13 cellular contexts compared by ENCODE assay signal in the genomic region with DNA sequence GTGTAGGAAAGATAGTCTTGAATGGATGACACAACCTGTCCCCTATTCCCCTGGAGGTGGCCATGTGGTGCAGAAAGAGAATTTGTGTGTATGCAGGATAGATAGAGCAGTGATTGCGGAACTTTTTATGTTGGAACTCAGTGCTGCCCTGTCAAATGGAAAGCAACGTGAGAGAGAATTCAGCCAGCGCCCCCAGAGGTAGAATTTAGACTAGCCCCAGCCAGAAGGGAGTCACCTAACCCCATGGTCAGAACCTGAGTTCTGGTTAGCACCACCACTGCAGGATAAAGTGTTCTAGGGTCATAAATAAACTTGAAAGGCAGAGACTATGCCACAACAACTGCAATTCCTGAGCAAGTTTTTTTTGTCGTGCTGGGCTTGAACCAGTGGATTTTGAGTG.
A peak's percentile ranks its signal among the peaks of the same experiment; 100 is the strongest.
DNase-seq lines count a peak whose midpoint lies in the region; ATAC-seq, FAIRE-seq and TF ChIP-seq lines count a peak whose summit lies in the region.
"Had no signal": no experiment of that assay in that cellular context is flagged by ENCODE, and none has a peak within 500 bp of the region (broad histone marks: within the 10 kb centered on the region; RNA-seq: fewer than 3 reads in every experiment).

No MANE protein-coding gene starts in this region.

- H3K36me3 ChIP-seq in HCT116 (ENCODE audit: control insufficient read depth in 1 of 2, insufficient read depth in 2 of 2, low read length in 2 of 2) (no peaks in the 10 kb centered on the region), Panc1 (ENCODE audit: control insufficient read depth, insufficient read depth, low read length) (no peaks in the 10 kb centered on the region; the same call in 1 of the 2 replicates), kidney epithelial cell (ENCODE audit: control insufficient read depth, insufficient read depth, low read length) (no peaks in the 10 kb centered on the region)
- H3K36me3 ChIP-seq: neutrophil, WERI-Rb-1 had no signal

- H3K9me3 ChIP-seq in HCT116 (ENCODE audit: control insufficient read depth in 1 of 2, insufficient read depth in 1 of 2, low read depth in 1 of 2, low read length in 2 of 2) (no peaks in the 10 kb centered on the region), Panc1 (ENCODE audit: control insufficient read depth, insufficient read depth, low read depth, low read length) (no peaks in the 10 kb centered on the region)
- H3K9me3 ChIP-seq: neutrophil had no signal

- no peaks in the 10 kb centered on the region for H4K20me1 ChIP-seq in HCT116 (ENCODE audit: insufficient read depth)

- ATAC-seq in HCT116 (peak; percentile 70), Panc1 (no peak)

- H3K27me3 ChIP-seq in HCT116 (ENCODE audit: insufficient read depth, low read length): no peaks in the 10 kb centered on the region
- H3K27me3 ChIP-seq in Panc1 (ENCODE audit: control insufficient read depth, insufficient read depth, low read length): no peaks in the 10 kb centered on the region
- H3K27me3 ChIP-seq in kidney epithelial cell (ENCODE audit: control insufficient read depth, insufficient read depth, low read length): no peaks in the 10 kb centered on the region
- H3K27me3 ChIP-seq: neutrophil had no signal

- no peak overlapping the region for H3K9ac ChIP-seq in HCT116 (ENCODE audit: low read length)

- CTCF ChIA-PET in HCT116 (lab: Charles Lee): no interaction called here
- CTCF ChIA-PET in Panc1 (lab: Charles Lee): no interaction called here

- POLR2A ChIA-PET in HCT116 (lab: Charles Lee): no interaction called here
- POLR2A ChIA-PET in Panc1 (lab: Charles Lee): no interaction called here

- H3K79me2 ChIP-seq in HCT116 (ENCODE audit: insufficient read depth, low read length): no peaks in the 10 kb centered on the region

- H3K27ac ChIP-seq in HCT116 (ENCODE audit: low read depth, low read length): no peak overlapping the region
- H3K27ac ChIP-seq in Panc1 (ENCODE audit: low read length): no peak overlapping the region
- H3K27ac ChIP-seq: neutrophil, SK-N-MC, WERI-Rb-1 had no signal

- H3K4me1 ChIP-seq in HCT116 (ENCODE audit: control insufficient read depth in 1 of 2, insufficient read depth in 2 of 2, low read length in 2 of 2) (no peaks in the 10 kb centered on the region), Panc1 (ENCODE audit: control insufficient read depth, insufficient read depth, low read length) (no peaks in the 10 kb centered on the region)

- no peak for TF ChIP-seq RAD21 in HCT116 (IDR thresholded peaks at IDR 0.05; ENCODE audit: low read depth)

- TF ChIP-seq CTCF in HCT116 (IDR thresholded peaks at IDR 0.05 in 2 of 3, conservative IDR thresholded peaks at IDR 0.05 in 1 of 3; ENCODE audit: borderline replicate concordance in 1 of 3, insufficient read depth in 1 of 3, low read depth in 2 of 3, low read length in 2 of 3) (peak in 2 of 3 experiments; percentile 29 to 34; a peak in 3 of 6 replicates), Panc1 (IDR thresholded peaks at IDR 0.05) (peak; percentile 58), kidney epithelial cell (IDR thresholded peaks at IDR 0.05; ENCODE audit: insufficient read depth, low read length, poor library complexity, severe bottlenecking) (peak; percentile 19)

- TF ChIP-seq POLR2A in GM12892 (IDR thresholded peaks at IDR 0.05; ENCODE audit: low read depth, low read length) (no peak), HCT116 (IDR thresholded peaks at IDR 0.05; ENCODE audit: borderline replicate concordance, extremely low read depth, insufficient read depth, insufficient read length) (no peak)

- RAD21 ChIA-PET in HCT116 (lab: Charles Lee; ENCODE audit: low non-redundant PET in 1 of 2, low total read pairs in 2 of 2, uncharacterized antibody in 2 of 2, unreplicated experiment in 2 of 2): no interaction called here

- H2AFZ ChIP-seq in HCT116 (ENCODE audit: low read depth, low read length, poor library complexity, severe bottlenecking): no peak overlapping the region

- BruUV-seq in HCT116 (replicated peaks; lab: Mats Ljungman, UMichigan) (no TSS peak), Panc1 (replicated peaks; lab: Mats Ljungman, UMichigan) (no TSS peak)

- no peaks in the 10 kb centered on the region for H3K9me2 ChIP-seq in HCT116 (ENCODE audit: insufficient read depth)

- peak; percentile 5 for FAIRE-seq in GM12892 (lab: Jason Lieb, UNC)

- DNase-seq in GM12892 (ENCODE audit: insufficient read length): no peak
- DNase-seq in HCT116 (ENCODE audit: low read depth, low spot score): no peak
- no peak for DNase-seq in Panc1 (ENCODE audit: low read depth, low spot score)
- no peak for DNase-seq in kidney epithelial cell (ENCODE audit: low read depth)
- no peak for DNase-seq in SK-N-DZ (ENCODE audit: low spot score)
- no peak for DNase-seq in SIG-M5 (lab: John Stamatoyannopoulos, UW)
- DNase-seq in ureter (ENCODE audit: low spot score): no peak
- DNase-seq: activated CD8-positive, alpha-beta memory T cell treated with anti-CD3 and anti-CD28 coated beads, Interleukin-2, amount 50 U/mL, for 4 hours; KBM-7; NCI-H1694 treated with DMSO at 0.1 percent for 48 hours; WERI-Rb-1 had no signal

- H3K4me3 ChIP-seq in HCT116 (replicated peaks in 1 of 2; ENCODE audit: low read depth in 1 of 2, low read length in 2 of 2) (no peak overlapping the region), Panc1 (ENCODE audit: low read depth in 2 of 2, low read length in 2 of 2) (no peak overlapping the region), kidney epithelial cell (ENCODE audit: low read depth, low read length) (no peak overlapping the region)
- H3K4me3 ChIP-seq: SK-N-MC had no signal

- intact Hi-C loops in HCT116 (cut with micrococcal nuclease) (no loop called here), Panc1 (cut with micrococcal nuclease; ENCODE audit: unreplicated experiment) (no loop called here)

- H3K4me2 ChIP-seq in HCT116 (ENCODE audit: low read length): no peak overlapping the region

- in situ Hi-C loops in Panc1 (cut with HindIII; ENCODE audit: low pct_unique_long_range_greater_than_20kb, low sequenced_read_pairs): no loop called here

TF ChIP-seq in HCT116, 20 proteins besides CTCF, POLR2A, EP300 and RAD21:
- TF ChIP-seq, protein P1, sequence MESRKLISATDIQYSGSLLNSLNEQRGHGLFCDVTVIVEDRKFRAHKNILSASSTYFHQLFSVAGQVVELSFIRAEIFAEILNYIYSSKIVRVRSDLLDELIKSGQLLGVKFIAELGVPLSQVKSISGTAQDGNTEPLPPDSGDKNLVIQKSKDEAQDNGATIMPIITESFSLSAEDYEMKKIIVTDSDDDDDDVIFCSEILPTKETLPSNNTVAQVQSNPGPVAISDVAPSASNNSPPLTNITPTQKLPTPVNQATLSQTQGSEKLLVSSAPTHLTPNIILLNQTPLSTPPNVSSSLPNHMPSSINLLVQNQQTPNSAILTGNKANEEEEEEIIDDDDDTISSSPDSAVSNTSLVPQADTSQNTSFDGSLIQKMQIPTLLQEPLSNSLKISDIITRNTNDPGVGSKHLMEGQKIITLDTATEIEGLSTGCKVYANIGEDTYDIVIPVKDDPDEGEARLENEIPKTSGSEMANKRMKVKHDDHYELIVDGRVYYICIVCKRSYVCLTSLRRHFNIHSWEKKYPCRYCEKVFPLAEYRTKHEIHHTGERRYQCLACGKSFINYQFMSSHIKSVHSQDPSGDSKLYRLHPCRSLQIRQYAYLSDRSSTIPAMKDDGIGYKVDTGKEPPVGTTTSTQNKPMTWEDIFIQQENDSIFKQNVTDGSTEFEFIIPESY (IDR thresholded peaks at IDR 0.05; ENCODE audit: extremely low read depth, insufficient replicate concordance, low read length): no peak
- TF ChIP-seq TCF7L2 (IDR thresholded peaks at IDR 0.05; ENCODE audit: borderline replicate concordance, extremely low read depth, insufficient read depth, insufficient read length): no peak
- no peak for TF ChIP-seq SRF (IDR thresholded peaks at IDR 0.05; ENCODE audit: low read depth)
- TF ChIP-seq ELF1 (IDR thresholded peaks at IDR 0.05; ENCODE audit: borderline replicate concordance, low read depth): no peak
- no peak for TF ChIP-seq EGR1 (IDR thresholded peaks at IDR 0.05; ENCODE audit: low read depth)
- no peak for TF ChIP-seq SIN3A (IDR thresholded peaks at IDR 0.05; ENCODE audit: low read depth)
- TF ChIP-seq SP1 (IDR thresholded peaks at IDR 0.05; ENCODE audit: low read depth): no peak
- TF ChIP-seq, protein P2, sequence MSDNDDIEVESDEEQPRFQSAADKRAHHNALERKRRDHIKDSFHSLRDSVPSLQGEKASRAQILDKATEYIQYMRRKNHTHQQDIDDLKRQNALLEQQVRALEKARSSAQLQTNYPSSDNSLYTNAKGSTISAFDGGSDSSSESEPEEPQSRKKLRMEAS (IDR thresholded peaks at IDR 0.05): no peak
- TF ChIP-seq JUND (IDR thresholded peaks at IDR 0.05): no peak
- no peak for TF ChIP-seq POLR2AphosphoS5 (IDR thresholded peaks at IDR 0.05; ENCODE audit: low read depth, low read length)
- no peak for TF ChIP-seq ZNF274 (IDR thresholded peaks at IDR 0.05; ENCODE audit: low read depth, low read length)
- no peak for TF ChIP-seq ATF3 (IDR thresholded peaks at IDR 0.05)
- TF ChIP-seq FOSL1 (IDR thresholded peaks at IDR 0.05; ENCODE audit: low read depth): no peak
- TF ChIP-seq EZH2phosphoT487 (IDR thresholded peaks at IDR 0.05; ENCODE audit: borderline replicate concordance): no peak
TF ChIP-seq in HCT116: peak in this region for 0.
